Comparison of ENCODE assay signal across 1 cellular context in the genomic region with DNA sequence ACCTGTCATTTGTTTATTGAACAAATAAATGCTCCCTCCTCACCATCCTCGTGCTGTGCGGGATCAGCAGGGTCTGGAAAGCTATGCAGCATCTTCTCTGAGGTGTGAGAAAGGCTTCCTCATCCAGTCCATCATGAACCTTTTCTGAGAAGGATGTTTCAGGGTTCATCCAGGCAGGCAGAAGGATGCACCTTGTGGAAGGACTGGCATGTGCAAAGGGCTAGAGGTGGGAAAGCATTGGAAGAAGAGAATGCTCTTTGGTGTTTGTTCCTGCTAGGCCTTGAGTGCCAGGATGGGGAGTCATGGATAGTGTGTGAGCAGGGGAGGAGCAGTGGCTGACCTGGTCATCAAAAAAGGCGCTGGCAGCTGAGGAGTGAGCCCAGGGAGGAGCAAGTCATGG.
TF ChIP-seq lines count a peak whose summit lies in the region.

No MANE protein-coding gene starts in this region.

TF ChIP-seq in HepG2, 621 proteins besides CTCF, POLR2A, EP300 and RAD21:
- 0 out of 2 replicates have a peak, but pooled peaks have one; percentile 36 for TF ChIP-seq KDM1A (CRISPR knock-in tag; IDR thresholded peaks at IDR 0.05)
- no peak for TF ChIP-seq ZSCAN30 (CRISPR knock-in tag; IDR thresholded peaks at IDR 0.05)
- no peak for TF ChIP-seq RORA (CRISPR knock-in tag; IDR thresholded peaks at IDR 0.05)
- TF ChIP-seq SKIL (CRISPR knock-in tag; IDR thresholded peaks at IDR 0.05; ENCODE audit: borderline replicate concordance) = no peak
- TF ChIP-seq SAFB2 (CRISPR knock-in tag; IDR thresholded peaks at IDR 0.05; ENCODE audit: borderline replicate concordance, low read depth) = no peak
- no peak for TF ChIP-seq GATAD2A (CRISPR knock-in tag; IDR thresholded peaks at IDR 0.05)
- no peak for TF ChIP-seq ZNF343 (CRISPR knock-in tag; IDR thresholded peaks at IDR 0.05)
- TF ChIP-seq ZNF280D (CRISPR knock-in tag; IDR thresholded peaks at IDR 0.05) = peak; percentile 93
- peak; percentile 77 for TF ChIP-seq ZMYM3 (CRISPR knock-in tag; IDR thresholded peaks at IDR 0.05)
